ENCODE assay signal across 8 cellular contexts in the genomic region with DNA sequence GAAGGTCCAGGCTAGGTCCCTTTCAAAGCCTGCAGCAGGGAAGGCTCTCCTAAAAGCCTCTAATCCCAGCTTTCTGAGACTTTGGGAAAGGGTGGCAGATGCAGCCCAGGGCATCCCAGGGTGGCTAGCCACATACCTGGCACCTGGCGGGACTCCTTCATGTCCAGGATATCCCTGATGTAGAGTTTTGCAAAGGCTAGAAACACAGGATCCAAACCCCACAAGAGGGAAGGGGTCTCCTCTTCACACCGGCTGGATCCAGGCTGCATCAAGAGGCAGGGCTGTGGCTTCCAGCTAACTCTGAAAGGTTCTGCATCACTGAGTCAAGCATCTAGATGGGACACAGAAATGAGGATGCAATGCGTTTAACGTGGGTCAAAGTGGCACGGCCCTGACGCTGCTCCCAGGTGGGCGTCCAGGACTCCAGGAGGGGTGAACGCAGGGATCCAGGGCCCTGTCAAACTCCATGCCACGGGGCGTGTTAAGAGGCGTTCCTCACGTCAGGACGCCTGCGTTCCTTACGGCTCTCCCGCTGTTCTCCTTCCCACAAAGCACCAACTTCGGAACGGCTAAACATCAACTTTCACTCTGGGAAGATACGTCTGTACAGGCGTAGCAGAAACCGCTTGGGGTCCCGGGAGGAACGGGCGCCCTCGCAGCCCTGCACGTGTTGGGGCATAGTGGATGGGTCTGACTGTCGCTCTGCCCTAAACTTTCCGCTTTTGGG. TPM values are rescaled to one million over a fixed set of nuclear protein-coding genes. Genes with fewer than 3 reads are reported as not detected.
A peak's percentile ranks its signal among the peaks of the same experiment; 100 is the strongest.
DNase-seq lines count a peak whose midpoint lies in the region; ATAC-seq and TF ChIP-seq lines count a peak whose summit lies in the region.

No MANE protein-coding gene starts in this region.

- peak overlapping the region; percentile 85 for H2AFZ ChIP-seq in GM23248

- H3K9me3 ChIP-seq in GM23248 (ENCODE audit: low read depth): no peaks in the 10 kb centered on the region
- peaks cover 6% of the 10 kb centered on the region for H3K9me3 ChIP-seq in left ventricle myocardium inferior (replicated peaks)
- H3K9me3 ChIP-seq in psoas muscle: no peaks in the 10 kb centered on the region

- intact Hi-C loops in left ventricle myocardium inferior (cut with micrococcal nuclease) (no loop called here), psoas muscle (cut with DNase I) (no loop called here)

- TF ChIP-seq CTCF in left ventricle myocardium inferior (IDR thresholded peaks at IDR 0.05; ENCODE audit: borderline replicate concordance): no peak
- no peak for TF ChIP-seq CTCF in psoas muscle (IDR thresholded peaks at IDR 0.05)

- DNase-seq in GM23248: peak; percentile 76
- peak; percentile 77 to 85 for DNase-seq in Kasumi-1 (lab: John Stamatoyannopoulos, UW)
- DNase-seq in activated naive CD8-positive, alpha-beta T cell treated with anti-CD3 and anti-CD28 coated beads for 36 hours: peak; percentile 44
- DNase-seq in left ventricle myocardium inferior: peak; percentile 56
- DNase-seq in psoas muscle: peak in 1 of 2 donors; percentile 45
- no peak for DNase-seq in NCI-H1105 (lab: John Stamatoyannopoulos, UW)
- DNase-seq in superior temporal gyrus (ENCODE audit: extremely low spot score): no peak

- peak overlapping the region; percentile 71 for H3K4me2 ChIP-seq in GM23248 (ENCODE audit: unreplicated experiment)

- peaks cover 11% of the 10 kb centered on the region for H3K9me3 Mint-ChIP-seq in activated naive CD8-positive, alpha-beta T cell treated with anti-CD3 and anti-CD28 coated beads for 36 hours

- H3K36me3 Mint-ChIP-seq in activated naive CD8-positive, alpha-beta T cell treated with anti-CD3 and anti-CD28 coated beads for 36 hours: peaks cover 30% of the 10 kb centered on the region

- H3K4me1 Mint-ChIP-seq in activated naive CD8-positive, alpha-beta T cell treated with anti-CD3 and anti-CD28 coated beads for 36 hours: peaks cover 35% of the 10 kb centered on the region

- no peaks in the 10 kb centered on the region for H4K20me1 ChIP-seq in GM23248 (ENCODE audit: insufficient read depth)

- H3K36me3 ChIP-seq in GM23248 (ENCODE audit: low read depth) (no peaks in the 10 kb centered on the region), left ventricle myocardium inferior (peaks cover 8% of the 10 kb centered on the region), psoas muscle (ENCODE audit: insufficient read depth in 1 of 2, low read depth in 1 of 2) (peaks cover 0 to 7% of the 10 kb centered on the region in 2 donors)

- H3K27me3 ChIP-seq in GM23248 (replicated peaks; ENCODE audit: insufficient read depth): no peaks in the 10 kb centered on the region
- no peaks in the 10 kb centered on the region for H3K27me3 ChIP-seq in left ventricle myocardium inferior (ENCODE audit: low read depth)
- H3K27me3 ChIP-seq in psoas muscle (ENCODE audit: insufficient read depth in 3 of 3, low read length in 2 of 3): no peaks in the 10 kb centered on the region

- H3K4me3 ChIP-seq in GM08714 (ENCODE audit: low read length) (peak overlapping the region; percentile 86), GM23248 (peak overlapping the region; percentile 75), left ventricle myocardium inferior (peak overlapping the region; percentile 78), psoas muscle (peak overlapping the region; percentile 79)

- in situ Hi-C loops in GM23248 (cut with MboI): no loop called here

- no peaks in the 10 kb centered on the region for H3K9me2 ChIP-seq in GM23248 (ENCODE audit: insufficient read depth)

- WGBS in GM23248 (ENCODE audit: low coverage in 1 of 2, low lambda C conversion rate in 2 of 2, missing lambda C conversion rate in 2 of 2), 2 experiments: 2 to 4% methylated on average over 27 to 28 of the region's 28 CpGs
- 1 to 2% (median 2%) methylated on average over 25 to 28 of the region's 28 CpGs for whole genome bisulfite sequencing in psoas muscle, 3 donors

- H3K9ac ChIP-seq in GM23248: peak overlapping the region; percentile 81

- peak overlapping the region; percentile 94 for H3K27ac Mint-ChIP-seq in activated naive CD8-positive, alpha-beta T cell treated with anti-CD3 and anti-CD28 coated beads for 36 hours

- H3F3A ChIP-seq in GM23248 (ENCODE audit: insufficient read depth): peaks cover 9% of the 10 kb centered on the region; the same call in 1 of the 2 replicates

- H3K27me3 Mint-ChIP-seq in activated naive CD8-positive, alpha-beta T cell treated with anti-CD3 and anti-CD28 coated beads for 36 hours: no peaks in the 10 kb centered on the region

- H3K4me1 ChIP-seq in GM23248 (ENCODE audit: insufficient read depth) (peaks cover 22% of the 10 kb centered on the region), left ventricle myocardium inferior (peaks cover 51% of the 10 kb centered on the region), psoas muscle (peaks cover 26% of the 10 kb centered on the region)

- H3K27ac ChIP-seq in GM23248 (peak overlapping the region; percentile 73), left ventricle myocardium inferior (replicated peaks) (peak overlapping the region; percentile 98), psoas muscle (peak overlapping the region; percentile 95)

- H3K79me2 ChIP-seq in GM23248 (ENCODE audit: insufficient read depth): peaks cover 33% of the 10 kb centered on the region

- H3K4me3 Mint-ChIP-seq in activated naive CD8-positive, alpha-beta T cell treated with anti-CD3 and anti-CD28 coated beads for 36 hours: peak overlapping the region; percentile 94

- peak; percentile 40 to 64 (median 50) for ATAC-seq in psoas muscle

RNA-seq across cellular contexts. Expression of a gene that starts 0.5 kb away (rescaled TPM):
- 20.5 and 23.5 TPM in 2 replicates for total RNA-seq in GM23248 (2014; rRNA removed; shearing (Covaris generic))
- polyA plus RNA-seq in GM23248 (2016; fragmentation: Nextera tagmentation; extraction: Ambion mirVana) (20.8 and 21.6 TPM in 2 replicates), psoas muscle (10 to 100 TPM; 15.3 to 19.8 (median 15.9) TPM)
- total RNA-seq in activated naive CD8-positive, alpha-beta T cell treated with anti-CD3 and anti-CD28 coated beads for 36 hours: 10 to 100 TPM; 25.4 to 25.5 TPM
- total RNA-seq in left ventricle myocardium inferior (30.7 TPM), psoas muscle (10 to 100 TPM; 15.4 to 22.7 (median 18.8) TPM)

RNA-seq across cellular contexts. Expression of a gene that starts 49.5 kb away (rescaled TPM):
- total RNA-seq in GM23248 (2014; rRNA removed; shearing (Covaris generic)): 37.1 and 37.3 TPM in 2 replicates
- polyA plus RNA-seq in GM23248 (2016; fragmentation: Nextera tagmentation; extraction: Ambion mirVana): 6.6 and 6.8 TPM in 2 replicates
- total RNA-seq in activated naive CD8-positive, alpha-beta T cell treated with anti-CD3 and anti-CD28 coated beads for 36 hours: 10 to 100 TPM; 20.4 to 22.6 TPM
- total RNA-seq in left ventricle myocardium inferior: 36.1 TPM
- 10 to 100 TPM; 36.6 to 48.6 (median 41.0) TPM for total RNA-seq in psoas muscle
- 10 to 100 TPM; 15.5 to 35.7 (median 22.6) TPM for polyA plus RNA-seq in psoas muscle

Comparison
In these comparisons a context has a peak if more than half of its experiments do, and no peak if none do; other contexts are left out.
1. DNase-seq: peak in GM23248 (single experiment), Kasumi-1 (2 of 2), activated naive CD8-positive, alpha-beta T cell treated with anti-CD3 and anti-CD28 coated beads for 36 hours (single experiment) and left ventricle myocardium inferior (single experiment); none in NCI-H1105 (single experiment) and superior temporal gyrus (single experiment).
2. Peak in every context shown above with its lines, with median percentiles within 50 percentile points of each other: H3K4me3 ChIP-seq and H3K27ac ChIP-seq.